ENCODE assay signal across 1 cellular context in the genomic region with DNA sequence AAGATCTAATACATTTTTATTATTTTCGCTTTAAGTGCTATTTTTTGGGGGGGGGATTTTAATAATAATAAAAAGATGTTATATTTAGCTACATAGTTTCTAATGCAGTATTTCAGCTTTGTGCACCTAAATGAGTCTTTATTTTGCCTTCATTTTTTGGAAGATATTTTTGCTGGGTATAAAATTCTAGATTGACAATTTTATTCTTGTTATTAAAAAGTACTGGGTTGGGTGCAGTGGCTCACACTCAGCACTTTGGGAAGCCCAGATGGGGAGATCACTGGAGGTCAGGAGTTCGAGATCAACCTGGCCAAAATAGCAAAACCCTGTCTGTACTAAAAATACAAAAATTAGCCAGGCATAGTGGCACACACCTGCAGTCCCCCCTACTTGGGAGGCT.
TF ChIP-seq lines count a peak whose summit lies in the region.

No MANE protein-coding gene starts in this region.

TF ChIP-seq in K562, 482 proteins besides CTCF, POLR2A, EP300 and RAD21 (continued from another document):
- TF ChIP-seq, protein P1, sequence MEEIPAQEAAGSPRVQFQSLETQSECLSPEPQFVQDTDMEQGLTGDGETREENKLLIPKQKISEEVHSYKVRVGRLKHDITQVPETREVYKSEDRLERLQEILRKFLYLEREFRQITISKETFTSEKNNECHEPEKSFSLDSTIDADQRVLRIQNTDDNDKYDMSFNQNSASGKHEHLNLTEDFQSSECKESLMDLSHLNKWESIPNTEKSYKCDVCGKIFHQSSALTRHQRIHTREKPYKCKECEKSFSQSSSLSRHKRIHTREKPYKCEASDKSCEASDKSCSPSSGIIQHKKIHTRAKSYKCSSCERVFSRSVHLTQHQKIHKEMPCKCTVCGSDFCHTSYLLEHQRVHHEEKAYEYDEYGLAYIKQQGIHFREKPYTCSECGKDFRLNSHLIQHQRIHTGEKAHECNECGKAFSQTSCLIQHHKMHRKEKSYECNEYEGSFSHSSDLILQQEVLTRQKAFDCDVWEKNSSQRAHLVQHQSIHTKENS (CRISPR knock-in tag; IDR thresholded peaks at IDR 0.05), result no peak
- no peak for TF ChIP-seq HNRNPUL1 (IDR thresholded peaks at IDR 0.05; ENCODE audit: low read length)
TF ChIP-seq in K562: peak in this region for 1.
